8 cellular contexts compared by ENCODE assay signal in genomic region chr16:57304169-57305061, GRCh38. TPM values are rescaled to one million over a fixed set of nuclear protein-coding genes. Genes with fewer than 3 reads are reported as not detected.
DNase-seq lines count a peak whose midpoint lies in the region; ATAC-seq, FAIRE-seq and TF ChIP-seq lines count a peak whose summit lies in the region.

No MANE protein-coding gene starts in this region.

- dilution Hi-C loops in mammary epithelial cell (cut with HindIII; ENCODE audit: low sequenced_read_pairs) = loop anchor here (5.0 kb wide), 2 partner anchors 113 to 203 kb away; no protein-coding TSS in a partner anchor

- intact Hi-C loops in activated CD4-positive, alpha-beta T cell treated with anti-CD3 and anti-CD28 coated beads for 36 hours (cut with DNase I, micrococcal nuclease) = loop anchor here in 1 of 2 experiments (5.0 kb wide), 2 partner anchors 117 to 233 kb away; partner anchors contain the start of genes CCDC102A, PSME3IP1 and RSPRY1
- intact Hi-C loops in mammary epithelial cell (cut with micrococcal nuclease) (no loop called here), right lobe of liver (cut with DNase I) (loop anchor here in 1 of 2 donors (5.0 to 10.0 kb wide), 3 partner anchors 70 to 210 kb away; partner anchors contain the start of gene CX3CL1), upper lobe of right lung (cut with DNase I) (loop anchor here (5.0 kb wide), 1 partner anchor 68 kb away; the partner anchor contains the start of gene CX3CL1)

- H2AFZ ChIP-seq in mammary epithelial cell (ENCODE audit: low read depth, low read length) = no peak overlapping the region

- no peaks in the 10 kb centered on the region for H3K79me2 ChIP-seq in mammary epithelial cell (ENCODE audit: insufficient read depth, low read length)

- ATAC-seq in activated CD4-positive, alpha-beta T cell treated with anti-CD3 and anti-CD28 coated beads for 36 hours = no peak
- ATAC-seq in right lobe of liver (peak; percentile 56 to 66 (median 60)), upper lobe of right lung (peak; percentile 58), HG02678 (IDR thresholded peaks at IDR 0.05; ENCODE audit: unreplicated experiment) (no peak)

- H4K20me1 ChIP-seq in mammary epithelial cell (ENCODE audit: insufficient read depth, low read length) = no peaks in the 10 kb centered on the region

- peaks cover 2% of the 10 kb centered on the region for H3K27me3 Mint-ChIP-seq in activated CD4-positive, alpha-beta T cell treated with anti-CD3 and anti-CD28 coated beads for 36 hours

- H3K36me3 Mint-ChIP-seq in activated CD4-positive, alpha-beta T cell treated with anti-CD3 and anti-CD28 coated beads for 36 hours (ENCODE audit: low read depth) = no peaks in the 10 kb centered on the region

- H3K36me3 ChIP-seq in mammary epithelial cell (ENCODE audit: insufficient read depth, low read length) = no peaks in the 10 kb centered on the region
- no peaks in the 10 kb centered on the region for H3K36me3 ChIP-seq in right lobe of liver
- no peaks in the 10 kb centered on the region for H3K36me3 ChIP-seq in upper lobe of right lung

- CTCF ChIA-PET in activated CD4-positive, alpha-beta T cell treated with anti-CD3 and anti-CD28 coated beads for 36 hours (lab: Charles Lee) = interaction anchor here (0.5 to 7.0 kb wide), 3 partner anchors 49 to 114 kb away, joined by 3 to 129 read pairs (median 4); no protein-coding TSS in a partner anchor
- CTCF ChIA-PET in mammary epithelial cell (lab: Charles Lee; ENCODE audit: low non-redundant PET) = no interaction called here

- TF ChIP-seq POLR2A in right lobe of liver (IDR thresholded peaks at IDR 0.05) = peak; percentile 48

- H3K27ac Mint-ChIP-seq in activated CD4-positive, alpha-beta T cell treated with anti-CD3 and anti-CD28 coated beads for 36 hours = peak overlapping the region; percentile 28

- H3K4me3 Mint-ChIP-seq in activated CD4-positive, alpha-beta T cell treated with anti-CD3 and anti-CD28 coated beads for 36 hours = no peak overlapping the region

- H3K27ac ChIP-seq in mammary epithelial cell (ENCODE audit: insufficient read depth, low read depth, low read length) (no peak overlapping the region), right lobe of liver (peak overlapping the region; percentile 82 to 97 (median 94)), upper lobe of right lung (peak overlapping the region; percentile 68)

- no peak for TF ChIP-seq CTCF in mammary epithelial cell (conservative IDR thresholded peaks at IDR 0.05 in 1 of 2, IDR thresholded peaks at IDR 0.05 in 1 of 2; ENCODE audit: extremely low read depth in 1 of 2, insufficient read depth in 1 of 2, low read depth in 1 of 2, low read length in 2 of 2)
- no peak for TF ChIP-seq CTCF in right lobe of liver (IDR thresholded peaks at IDR 0.05)
- no peak for TF ChIP-seq CTCF in upper lobe of right lung (IDR thresholded peaks at IDR 0.05)
- TF ChIP-seq CTCF in D721Med (IDR thresholded peaks at IDR 0.05; ENCODE audit: insufficient read depth, missing control alignments) = no peak

- H3K4me1 ChIP-seq in mammary epithelial cell (ENCODE audit: insufficient read depth, low read length) (peaks cover 4% of the 10 kb centered on the region), right lobe of liver (peaks cover 0 to 37% (median 20%) of the 10 kb centered on the region in 4 donors), upper lobe of right lung (peaks cover 21% of the 10 kb centered on the region)

- FAIRE-seq in D721Med (lab: Jason Lieb, UNC) = no peak

- no peaks in the 10 kb centered on the region for H3K4me1 Mint-ChIP-seq in activated CD4-positive, alpha-beta T cell treated with anti-CD3 and anti-CD28 coated beads for 36 hours

- H3K27me3 ChIP-seq in mammary epithelial cell (ENCODE audit: insufficient read depth, low read length) = no peaks in the 10 kb centered on the region
- H3K27me3 ChIP-seq in right lobe of liver = no peaks in the 10 kb centered on the region
- H3K27me3 ChIP-seq in upper lobe of right lung = no peaks in the 10 kb centered on the region

- H3K9me3 ChIP-seq in mammary epithelial cell (replicated peaks; ENCODE audit: insufficient read depth, low read length) = no peaks in the 10 kb centered on the region
- no peaks in the 10 kb centered on the region for H3K9me3 ChIP-seq in right lobe of liver
- H3K9me3 ChIP-seq in upper lobe of right lung = no peaks in the 10 kb centered on the region

- H3K4me3 ChIP-seq in mammary epithelial cell (replicated peaks in 1 of 3; ENCODE audit: insufficient read depth in 1 of 3, low read depth in 2 of 3, low read length in 3 of 3) (no peak overlapping the region), right lobe of liver (no peak overlapping the region), upper lobe of right lung (no peak overlapping the region)

- H3K9ac ChIP-seq in mammary epithelial cell (ENCODE audit: insufficient read depth, low read length) = no peak overlapping the region

- DNase-seq in activated CD4-positive, alpha-beta T cell treated with anti-CD3 and anti-CD28 coated beads for 36 hours = no peak
- DNase-seq in activated CD4-positive, alpha-beta T cell treated with anti-CD3 and anti-CD28 coated beads, Interleukin-2, amount 50 U/mL, for 4 hours = no peak
- peak; percentile 40 for DNase-seq in mammary epithelial cell
- peak; percentile 77 to 86 (median 84) for DNase-seq in right lobe of liver
- peak; percentile 71 for DNase-seq in upper lobe of right lung
- DNase-seq in D721Med (ENCODE audit: insufficient read length, low spot score) = no peak
- no peak for DNase-seq in NCI-H1436 (lab: John Stamatoyannopoulos, UW)

- WGBS in mammary epithelial cell (ENCODE audit: low coverage, missing lambda C conversion rate) = 81% methylated on average over 16 of the region's 16 CpGs
- 43% methylated on average over 16 of the region's 16 CpGs for WGBS in right lobe of liver (ENCODE audit: insufficient coverage, low coverage, low lambda C conversion rate, missing lambda C conversion rate)

- POLR2A ChIA-PET in activated CD4-positive, alpha-beta T cell treated with anti-CD3 and anti-CD28 coated beads for 36 hours (lab: Charles Lee) = no interaction called here

- H3K9me3 Mint-ChIP-seq in activated CD4-positive, alpha-beta T cell treated with anti-CD3 and anti-CD28 coated beads for 36 hours (ENCODE audit: low read depth) = no peaks in the 10 kb centered on the region

- no peak overlapping the region for H3K4me2 ChIP-seq in mammary epithelial cell (ENCODE audit: insufficient read depth, low read depth, low read length)

- BruUV-seq in mammary epithelial cell (replicated peaks; lab: Mats Ljungman, UMichigan) = no TSS peak

- in situ Hi-C loops in mammary epithelial cell (cut with MboI; ENCODE audit: low sequenced_read_pairs in 2 of 2) = loop anchor here (5.0 to 10.0 kb wide), 3 partner anchors 113 to 213 kb away; no protein-coding TSS in a partner anchor

RNA-seq across cellular contexts. Expression of gene PLLP, which starts 19.9 kb away (rescaled TPM):
- total RNA-seq in activated CD4-positive, alpha-beta T cell treated with anti-CD3 and anti-CD28 coated beads for 36 hours = under 1 TPM; 0.30 to 0.33 TPM
- total RNA-seq in mammary epithelial cell (1 to 10 TPM; 1.7 to 2.2 TPM), right lobe of liver (1 to 10 TPM; 2.1 to 7.4 (median 3.8) TPM), upper lobe of right lung (104 TPM)
- polyA plus RNA-seq in mammary epithelial cell = 6.3 TPM
- 10.4 TPM for polyA minus RNA-seq in mammary epithelial cell

RNA-seq across cellular contexts. Expression of gene CCL22, which starts 54.2 kb away (rescaled TPM):
- under 1 TPM; 0.72 to 0.91 TPM for total RNA-seq in activated CD4-positive, alpha-beta T cell treated with anti-CD3 and anti-CD28 coated beads for 36 hours
- total RNA-seq in mammary epithelial cell (under 1 TPM in 1 of 2 donors, not detected in 1; 0.17 TPM), right lobe of liver (under 1 TPM in 2 of 6 experiments, not detected in 4; 0.12 to 0.16 TPM), upper lobe of right lung (3.8 TPM)
- polyA plus RNA-seq in mammary epithelial cell = 0.02 TPM
- not detected for polyA minus RNA-seq in mammary epithelial cell

RNA-seq across cellular contexts. Expression of gene ARL2BP, which starts 59.4 kb away (rescaled TPM):
- 10 to 100 TPM in 1 of 2 experiments, 1 to 10 TPM in 1; 9.9 to 11.1 TPM for total RNA-seq in activated CD4-positive, alpha-beta T cell treated with anti-CD3 and anti-CD28 coated beads for 36 hours
- total RNA-seq in mammary epithelial cell = 10 to 100 TPM; 70.2 to 82.4 TPM
- polyA plus RNA-seq in mammary epithelial cell = 87.9 TPM
- polyA minus RNA-seq in mammary epithelial cell = 48.9 TPM
- 10 to 100 TPM; 19.3 to 26.8 (median 22.0) TPM for total RNA-seq in right lobe of liver
- 60.0 TPM for total RNA-seq in upper lobe of right lung

Comparison
In these comparisons a context has a peak if more than half of its experiments do, and no peak if none do; other contexts are left out.
1. ATAC-seq: peak in right lobe of liver (4 of 4) and upper lobe of right lung (single experiment); none in activated CD4-positive, alpha-beta T cell treated with anti-CD3 and anti-CD28 coated beads for 36 hours (single experiment) and HG02678 (single experiment).
2. DNase-seq: peak in mammary epithelial cell (single experiment), right lobe of liver (3 of 3) and upper lobe of right lung (single experiment); none in activated CD4-positive, alpha-beta T cell treated with anti-CD3 and anti-CD28 coated beads for 36 hours (single experiment), activated CD4-positive, alpha-beta T cell treated with anti-CD3 and anti-CD28 coated beads, Interleukin-2, amount 50 U/mL, for 4 hours (0 of 2), D721Med (single experiment) and NCI-H1436 (single experiment).
3. RNA of gene PLLP, which starts 19.9 kb away (total RNA-seq): 104 TPM in upper lobe of right lung (single experiment); 2.1 to 7.4 TPM in right lobe of liver, 1.7 to 2.2 TPM in mammary epithelial cell and 0.30 to 0.33 TPM in activated CD4-positive, alpha-beta T cell treated with anti-CD3 and anti-CD28 coated beads for 36 hours; every median in the first group is over 10 times any median in the second.